In genomic region chr15:44029940-44030568, GRCh38 we compare ENCODE assay signal across 15 cellular contexts.
DNase-seq lines count a peak whose midpoint lies in the region; ATAC-seq, FAIRE-seq and TF ChIP-seq lines count a peak whose summit lies in the region.
"Had no signal": no experiment of that assay in that cellular context is flagged by ENCODE, and none has a peak within 500 bp of the region (broad histone marks: within the 10 kb centered on the region; RNA-seq: fewer than 3 reads in every experiment).

No MANE protein-coding gene starts in this region.

- no peak for TF ChIP-seq POLR2A in heart left ventricle (IDR thresholded peaks at IDR 0.05)

- H3K27ac ChIP-seq in heart left ventricle (no peak overlapping the region), right atrium auricular region (no peak overlapping the region), hepatocyte (no peak overlapping the region)
- H3K27ac ChIP-seq: left lung, thyroid gland had no signal

- no peak overlapping the region for H3K4me2 ChIP-seq in hepatocyte

- H4K20me1 ChIP-seq in hepatocyte (ENCODE audit: insufficient read depth, poor library complexity, severe bottlenecking) = no peaks in the 10 kb centered on the region

- H3K27me3 ChIP-seq in heart left ventricle (no peaks in the 10 kb centered on the region), right atrium auricular region (no peaks in the 10 kb centered on the region), bronchial epithelial cell (ENCODE audit: control insufficient read depth, insufficient read depth, low read length) (no peaks in the 10 kb centered on the region), hepatocyte (no peaks in the 10 kb centered on the region)
- H3K27me3 ChIP-seq: left lung, thyroid gland had no signal

- ATAC-seq in heart left ventricle (peak in 3 of 4 donors; percentile 26 to 38 (median 28)), GM19351 (IDR thresholded peaks at IDR 0.05; ENCODE audit: unreplicated experiment) (no peak), GM19452 (IDR thresholded peaks at IDR 0.05; ENCODE audit: unreplicated experiment) (no peak)
- ATAC-seq: K562, left lung had no signal

- H3K4me3 ChIP-seq in heart left ventricle (no peak overlapping the region), right atrium auricular region (no peak overlapping the region), bronchial epithelial cell (ENCODE audit: low read depth, low read length) (no peak overlapping the region), hepatocyte (no peak overlapping the region)
- H3K4me3 ChIP-seq: K562, left lung, thyroid gland had no signal

- H3K9me2 ChIP-seq in hepatocyte (replicated peaks; ENCODE audit: insufficient read depth) = no peaks in the 10 kb centered on the region

- no peaks in the 10 kb centered on the region for H3K79me2 ChIP-seq in hepatocyte

- H3K9me3 ChIP-seq in heart left ventricle (peaks cover 0 to 3% (median 0%) of the 10 kb centered on the region in 12 donors), right atrium auricular region (no peaks in the 10 kb centered on the region), hepatocyte (ENCODE audit: low read depth) (no peaks in the 10 kb centered on the region)
- H3K9me3 ChIP-seq: left lung, thyroid gland had no signal

- WGBS in heart left ventricle, 4 donors = 56 to 63% (median 58%) methylated on average over 2 of the region's 2 CpGs
- WGBS in hepatocyte (ENCODE audit: low lambda C conversion rate, missing lambda C conversion rate) = 87% methylated on average over 2 of the region's 2 CpGs

- DNase-seq in heart left ventricle (no peak), right atrium auricular region (ENCODE audit: low spot score) (no peak), bronchial epithelial cell (ENCODE audit: low read depth) (peak; percentile 48), hepatocyte (ENCODE audit: low spot score) (no peak), NK-92 (lab: John Stamatoyannopoulos, UW; ENCODE audit: unreplicated experiment) (no peak)
- DNase-seq in activated effector memory CD4-positive, alpha-beta T cell treated with anti-CD3 and anti-CD28 coated beads, Interleukin-2, amount 50 U/mL, for 16 hours = no peak
- DNase-seq: activated CD8-positive, alpha-beta memory T cell treated with anti-CD3 and anti-CD28 coated beads, Interleukin-2, amount 50 U/mL, for 4 hours; cortex of kidney; left lung; NCI-H1930; NK-92 treated with Interleukin-12 subunit alpha and Interleukin-12 subunit beta, amount 100 ng/mL, for 24 hours; thyroid gland had no signal

- FAIRE-seq in bronchial epithelial cell (lab: Jason Lieb, UNC) = no peak
- FAIRE-seq: K562 had no signal

- peaks cover 0 to 31% (median 2%) of the 10 kb centered on the region in 12 donors for H3K4me1 ChIP-seq in heart left ventricle
- peaks cover 0 to 22% of the 10 kb centered on the region in 2 donors for H3K4me1 ChIP-seq in right atrium auricular region
- no peaks in the 10 kb centered on the region for H3K4me1 ChIP-seq in hepatocyte (ENCODE audit: insufficient read depth)
- H3K4me1 ChIP-seq: left lung had no signal

- TF ChIP-seq CTCF in heart left ventricle (IDR thresholded peaks at IDR 0.05) (peak in 3 of 12 donors; percentile 11 to 29 (median 15)), right atrium auricular region (IDR thresholded peaks at IDR 0.05) (peak in 1 of 2 donors; percentile 24), bronchial epithelial cell (IDR thresholded peaks at IDR 0.05; ENCODE audit: insufficient read depth, low read length, severe bottlenecking) (no peak), hepatocyte (IDR thresholded peaks at IDR 0.05; ENCODE audit: poor library complexity) (peak; percentile 6)

- H2AFZ ChIP-seq in hepatocyte = peak overlapping the region; percentile 23

- H3K36me3 ChIP-seq in heart left ventricle (no peaks in the 10 kb centered on the region), right atrium auricular region (no peaks in the 10 kb centered on the region), bronchial epithelial cell (ENCODE audit: control insufficient read depth, insufficient read depth, low read length) (no peaks in the 10 kb centered on the region), hepatocyte (replicated peaks; ENCODE audit: insufficient read depth, low read depth) (no peaks in the 10 kb centered on the region)
- H3K36me3 ChIP-seq: left lung, thyroid gland had no signal

- intact Hi-C loops in heart left ventricle (cut with DNase I) = loop anchor here in 6 of 10 donors (10.0 kb wide), 4 partner anchors 55 to 125 kb away; no protein-coding TSS in a partner anchor

Comparison
In these comparisons a context has a peak if more than half of its experiments do, and no peak if none do; other contexts are left out.
1. ATAC-seq: peak in heart left ventricle (3 of 4); none in GM19351 (single experiment) and GM19452 (single experiment).